Comparison of ENCODE assay signal across 12 cellular contexts in the genomic region with DNA sequence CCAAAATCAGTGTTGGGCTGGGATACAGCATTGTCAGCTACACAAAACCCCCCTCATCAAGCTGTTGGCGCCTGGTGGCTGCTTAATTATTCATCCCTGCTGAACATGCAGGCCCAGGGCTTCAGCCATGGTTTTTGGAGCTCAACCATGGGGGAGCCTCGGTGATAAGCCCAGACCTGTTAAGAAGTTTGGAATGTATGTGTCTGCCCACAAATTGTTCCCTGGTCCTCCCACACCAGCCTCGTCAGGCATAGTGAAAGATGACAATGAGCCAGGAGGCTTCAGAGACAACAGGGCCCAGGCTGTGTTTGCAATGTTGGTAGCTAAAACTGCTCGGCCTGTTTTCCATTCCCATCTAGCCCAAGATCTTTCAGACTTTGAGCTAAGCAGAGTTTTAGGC. TPM values are rescaled to one million over a fixed set of nuclear protein-coding genes. Genes with fewer than 3 reads are reported as not detected.
DNase-seq lines count a peak whose midpoint lies in the region; ATAC-seq and TF ChIP-seq lines count a peak whose summit lies in the region.
"Had no signal": no experiment of that assay in that cellular context is flagged by ENCODE, and none has a peak within 500 bp of the region (broad histone marks: within the 10 kb centered on the region; RNA-seq: fewer than 3 reads in every experiment).

No MANE protein-coding gene starts in this region.

- peaks cover 11% of the 10 kb centered on the region for H3K4me1 ChIP-seq in vagina
- H3K4me1 ChIP-seq: esophagus muscularis mucosa had no signal

- no peak for TF ChIP-seq POLR2A in vagina (IDR thresholded peaks at IDR 0.05)

- no peak for TF ChIP-seq CTCF in brain (conservative IDR thresholded peaks at IDR 0.05)
- no peak for TF ChIP-seq CTCF in vagina (IDR thresholded peaks at IDR 0.05)

- H3K27me3 ChIP-seq in vagina = no peaks in the 10 kb centered on the region
- H3K27me3 ChIP-seq: esophagus muscularis mucosa had no signal

- DNase-seq in HS-27A (ENCODE audit: low read depth) (peak; percentile 29), islet precursor cell (peak; percentile 92), vagina (ENCODE audit: extremely low spot score in 2 of 2) (no peak), NK-92 (lab: John Stamatoyannopoulos, UW; ENCODE audit: unreplicated experiment) (no peak)
- DNase-seq in activated CD8-positive, alpha-beta memory T cell treated with anti-CD3 and anti-CD28 coated beads, Interleukin-2, amount 50 U/mL, for 4 hours = no peak
- DNase-seq: activated CD4-positive, alpha-beta T cell treated with anti-CD3 and anti-CD28 coated beads for 1 hour; NCI-H524 treated with DMSO at 0.1 percent for 48 hours had no signal

- H3K36me3 Mint-ChIP-seq in brain = no peaks in the 10 kb centered on the region

- peak overlapping the region in 4 of 5 experiments; percentile 13 to 87 (median 58) for H3K27ac Mint-ChIP-seq in brain

- no peaks in the 10 kb centered on the region for H3K36me3 ChIP-seq in vagina
- H3K36me3 ChIP-seq: esophagus muscularis mucosa had no signal

- peaks cover 60% of the 10 kb centered on the region for H3K4me1 Mint-ChIP-seq in brain

- no peak overlapping the region for H3K4me3 ChIP-seq in vagina
- H3K4me3 ChIP-seq: esophagus muscularis mucosa, SK-N-MC had no signal

- H3K27me3 Mint-ChIP-seq in brain = peaks cover 6% of the 10 kb centered on the region

- no peaks in the 10 kb centered on the region for H3K9me3 ChIP-seq in vagina
- H3K9me3 ChIP-seq: esophagus muscularis mucosa had no signal

- H3K4me3 Mint-ChIP-seq in brain = no peak overlapping the region

- H3K27ac ChIP-seq in vagina = peak overlapping the region; percentile 48
- H3K27ac ChIP-seq: esophagus muscularis mucosa, SK-N-MC had no signal

- ATAC-seq in HG03025 (IDR thresholded peaks at IDR 0.05; ENCODE audit: low FRiP score, unreplicated experiment) = no peak
- ATAC-seq: sciatic nerve had no signal

- peaks cover 0 to 2% (median 0%) of the 10 kb centered on the region in 5 experiments for H3K9me3 Mint-ChIP-seq in brain

- intact Hi-C loops in vagina (cut with DNase I) = no loop called here

RNA-seq across cellular contexts. Expression of gene SIRPA, which starts 34.8 kb away (rescaled TPM):
- 71.6 TPM for polyA plus RNA-seq in brain (ENCODE audit: insufficient read depth, low read depth, low replicate concordance)
- 52.3 TPM for total RNA-seq in vagina

Comparison
In these comparisons a context has a peak if more than half of its experiments do, and no peak if none do; other contexts are left out.
1. DNase-seq: peak in HS-27A (single experiment) and islet precursor cell (single experiment); none in vagina (0 of 2), NK-92 (single experiment) and activated CD8-positive, alpha-beta memory T cell treated with anti-CD3 and anti-CD28 coated beads, Interleukin-2, amount 50 U/mL, for 4 hours (single experiment).